Comparison of ENCODE assay signal across 1 cellular context in genomic region chr7:44573464-44574285, GRCh38.
TF ChIP-seq lines count a peak whose summit lies in the region.

DDX56 (minus strand) TSS chr7:44573908; CDS start chr7:44573895, 13 bp downstream.

TF ChIP-seq in HepG2, 621 proteins besides CTCF, POLR2A, EP300 and RAD21 (continued from another document and continues in another):
- TF ChIP-seq SNRNP70 (IDR thresholded peaks at IDR 0.05; ENCODE audit: low read depth, low read length), result no peak
- TF ChIP-seq ATM (IDR thresholded peaks at IDR 0.05; ENCODE audit: borderline replicate concordance), result no peak
- peak; percentile 62 for TF ChIP-seq SOX5 (CRISPR knock-in tag; IDR thresholded peaks at IDR 0.05; ENCODE audit: borderline replicate concordance)
- peak; percentile 92 for TF ChIP-seq ZNF350 (CRISPR knock-in tag; IDR thresholded peaks at IDR 0.05; ENCODE audit: borderline replicate concordance, low read depth)
- TF ChIP-seq ZNF362 (CRISPR knock-in tag; IDR thresholded peaks at IDR 0.05; ENCODE audit: borderline replicate concordance), result peak; percentile 58; the same call in 1 of the 2 replicates
- TF ChIP-seq ADNP (CRISPR knock-in tag; IDR thresholded peaks at IDR 0.05), result no peak
- TF ChIP-seq ASH2L (IDR thresholded peaks at IDR 0.05; ENCODE audit: insufficient read length, low read depth, low read length), result no peak
- TF ChIP-seq RARA (CRISPR knock-in tag; IDR thresholded peaks at IDR 0.05), result peak; percentile 53
- peak; percentile 72; the same call in 1 of the 2 replicates for TF ChIP-seq FOXJ3 (CRISPR knock-in tag; IDR thresholded peaks at IDR 0.05; ENCODE audit: borderline replicate concordance)
- no peak for TF ChIP-seq MAFG (CRISPR knock-in tag; IDR thresholded peaks at IDR 0.05)
- TF ChIP-seq MTA3 (CRISPR knock-in tag; IDR thresholded peaks at IDR 0.05), result no peak
- TF ChIP-seq ZNF614 (CRISPR knock-in tag; IDR thresholded peaks at IDR 0.05; ENCODE audit: borderline replicate concordance), result peak; percentile 63
- TF ChIP-seq ZNF746 (CRISPR knock-in tag; IDR thresholded peaks at IDR 0.05), result peak; percentile 89
- no peak; the same call in 1 of the 2 replicates for TF ChIP-seq ZXDC (CRISPR knock-in tag; IDR thresholded peaks at IDR 0.05)
- TF ChIP-seq ZNF274 (CRISPR knock-in tag; IDR thresholded peaks at IDR 0.05), result peak; percentile 86
- 0 out of 2 replicates have a peak, but pooled peaks have one; percentile 25 for TF ChIP-seq ZSCAN5A (CRISPR knock-in tag; IDR thresholded peaks at IDR 0.05; ENCODE audit: borderline replicate concordance)
- TF ChIP-seq MTF2 (CRISPR knock-in tag; IDR thresholded peaks at IDR 0.05; ENCODE audit: borderline replicate concordance), result no peak
- TF ChIP-seq KLF6 (CRISPR knock-in tag; IDR thresholded peaks at IDR 0.05), result peak; percentile 89
- TF ChIP-seq KAT7 (CRISPR knock-in tag; IDR thresholded peaks at IDR 0.05; ENCODE audit: borderline replicate concordance), result peak; percentile 81; the same call in 1 of the 2 replicates
- peak; percentile 36 for TF ChIP-seq HCFC1 (IDR thresholded peaks at IDR 0.05; ENCODE audit: low read depth, low read length)
- TF ChIP-seq ZNF329 (CRISPR knock-in tag; IDR thresholded peaks at IDR 0.05; ENCODE audit: low read depth), result peak; percentile 89
- peak; percentile 80 for TF ChIP-seq IRF2 (CRISPR knock-in tag; IDR thresholded peaks at IDR 0.05)
- peak; percentile 82 for TF ChIP-seq UBTF (CRISPR knock-in tag; IDR thresholded peaks at IDR 0.05)
- peak; percentile 8; the same call in 1 of the 2 replicates for TF ChIP-seq KLF9 (CRISPR knock-in tag; IDR thresholded peaks at IDR 0.05; ENCODE audit: low read depth)
- TF ChIP-seq AGO1 (IDR thresholded peaks at IDR 0.05; ENCODE audit: low read depth, low read length, poor library complexity, severe bottlenecking), result peak; percentile 91
- TF ChIP-seq JDP2 (CRISPR knock-in tag; IDR thresholded peaks at IDR 0.05; ENCODE audit: borderline replicate concordance), result no peak
- peak; percentile 70 for TF ChIP-seq ZEB1 (IDR thresholded peaks at IDR 0.05; ENCODE audit: insufficient replicate concordance, low read depth)
- TF ChIP-seq CHCHD3 (CRISPR knock-in tag; IDR thresholded peaks at IDR 0.05), result no peak
- peak; percentile 82 for TF ChIP-seq ZNF407 (CRISPR knock-in tag; IDR thresholded peaks at IDR 0.05; ENCODE audit: not compliant biosample characterization)
- TF ChIP-seq NR2F6 (IDR thresholded peaks at IDR 0.05), result no peak
- peak; percentile 50; the same call in 1 of the 2 replicates for TF ChIP-seq NR2F6 (CRISPR knock-in tag; IDR thresholded peaks at IDR 0.05)
- no peak for TF ChIP-seq MBD4 (IDR thresholded peaks at IDR 0.05; ENCODE audit: borderline replicate concordance, low read length)
- TF ChIP-seq GZF1 (CRISPR knock-in tag; IDR thresholded peaks at IDR 0.05), result peak; percentile 38
- TF ChIP-seq ZHX1 (CRISPR knock-in tag; IDR thresholded peaks at IDR 0.05; ENCODE audit: low read depth), result 0 out of 2 replicates have a peak, but pooled peaks have one; percentile 15
- TF ChIP-seq NFIC (IDR thresholded peaks at IDR 0.05; ENCODE audit: low read length), result no peak
- TF ChIP-seq ZNF256 (CRISPR knock-in tag; conservative IDR thresholded peaks at IDR 0.05), result peak; percentile 95; the same call in 1 of the 2 replicates
- peak; percentile 94 for TF ChIP-seq THAP9 (CRISPR knock-in tag; IDR thresholded peaks at IDR 0.05; ENCODE audit: borderline replicate concordance)
- TF ChIP-seq DNMT3B (CRISPR knock-in tag; conservative IDR thresholded peaks at IDR 0.05), result peak; percentile 91; the same call in 1 of the 2 replicates
- no peak for TF ChIP-seq ZFP62 (CRISPR knock-in tag; IDR thresholded peaks at IDR 0.05)
- TF ChIP-seq ZNF780A (CRISPR knock-in tag; IDR thresholded peaks at IDR 0.05), result peak; percentile 62
- TF ChIP-seq BORCS8-MEF2B (CRISPR knock-in tag; IDR thresholded peaks at IDR 0.05), result peak; percentile 89
- TF ChIP-seq BRCA1 (CRISPR knock-in tag; IDR thresholded peaks at IDR 0.05), result peak; percentile 93
